In the genomic region with DNA sequence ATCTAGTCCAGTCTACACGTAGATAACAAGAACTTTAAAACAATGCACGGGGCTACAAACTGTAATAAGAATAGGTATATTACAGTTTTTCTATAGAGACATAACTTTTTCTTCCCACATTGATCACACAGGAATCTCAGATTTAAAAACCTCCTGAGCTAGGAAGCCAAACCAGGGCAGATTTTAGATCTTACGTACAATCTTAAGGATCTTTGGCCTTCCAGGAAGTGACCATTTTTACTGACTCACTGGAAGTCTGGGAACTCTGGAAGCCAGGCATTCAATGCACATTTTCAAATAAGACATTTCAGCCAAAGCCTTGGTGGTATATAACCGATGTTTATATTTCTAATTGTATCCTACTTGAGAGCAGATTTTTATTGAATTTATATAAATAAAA, we compare ENCODE assay signal across 6 cellular contexts.
DNase-seq lines count a peak whose midpoint lies in the region; FAIRE-seq and TF ChIP-seq lines count a peak whose summit lies in the region.
"Not testable (repeated sequence)": the region's sequence is repeated elsewhere in the genome, so short reads cannot be mapped to it uniquely, and the experiment has no call there.

No MANE protein-coding gene starts in this region.

- not testable (repeated sequence) for H3K27me3 ChIP-seq in brain microvascular endothelial cell (replicated peaks); endothelial cell of umbilical vein (ENCODE audit: control insufficient read depth in 2 of 2, insufficient read depth in 2 of 2, low read length in 2 of 2); mesenchymal stem cell (ENCODE audit: control insufficient read depth in 1 of 2, insufficient read depth in 1 of 2, low read length in 2 of 2)

- not testable (repeated sequence) for H3K14ac ChIP-seq in mesenchymal stem cell (ENCODE audit: low read length in 2 of 2)

- not testable (repeated sequence) for H3K36me3 ChIP-seq in brain microvascular endothelial cell (replicated peaks); endothelial cell of umbilical vein (ENCODE audit: control insufficient read depth in 2 of 2, extremely low read depth in 1 of 2, insufficient read depth in 2 of 2, low read length in 2 of 2); mesenchymal stem cell (ENCODE audit: control insufficient read depth in 1 of 2, insufficient read depth in 2 of 2, low read depth in 1 of 2, low read length in 2 of 2)

- not testable (repeated sequence) for TF ChIP-seq CTCF in brain microvascular endothelial cell (IDR thresholded peaks at IDR 0.05; ENCODE audit: low read depth, low read length, missing control alignments); endothelial cell of umbilical vein (IDR thresholded peaks at IDR 0.05; ENCODE audit: extremely low read depth in 1 of 2, insufficient read depth in 1 of 2, low read depth in 1 of 2, low read length in 2 of 2)

- not testable (repeated sequence) for H3K9me3 ChIP-seq in endothelial cell of umbilical vein (replicated peaks; ENCODE audit: control insufficient read depth, insufficient read depth, low read length); mesenchymal stem cell (ENCODE audit: control insufficient read depth, low read length)

- not testable (repeated sequence) for H3K4me1 ChIP-seq in endothelial cell of umbilical vein (ENCODE audit: control insufficient read depth, extremely low read depth, insufficient read depth, low read length); mesenchymal stem cell (ENCODE audit: control insufficient read depth, insufficient read depth, low read depth, low read length)

- not testable (repeated sequence) for H3K4me3 ChIP-seq in brain microvascular endothelial cell (ENCODE audit: low read depth, low read length); endothelial cell of umbilical vein (replicated peaks in 1 of 3; ENCODE audit: insufficient read depth in 1 of 3, low read depth in 1 of 3, low read length in 3 of 3); mesenchymal stem cell (ENCODE audit: insufficient read depth in 1 of 2, low read depth in 1 of 2, low read length in 2 of 2)

- peak; percentile 85 for FAIRE-seq in endothelial cell of umbilical vein (lab: Jason Lieb, UNC)

- H4K20me1 ChIP-seq in endothelial cell of umbilical vein (replicated peaks; ENCODE audit: control insufficient read depth, extremely low read depth, insufficient read depth, low read length) = not testable (repeated sequence)

- peak; percentile 38 for DNase-seq in ELR (ENCODE audit: low read depth)
- DNase-seq in M059J (ENCODE audit: low read depth) = peak; percentile 16
- peak; percentile 47 for DNase-seq in brain microvascular endothelial cell
- DNase-seq in endothelial cell of umbilical vein (ENCODE audit: low read depth, low spot score) = peak; percentile 32
- DNase-seq in iris pigment epithelial cell (ENCODE audit: low read depth) = peak; percentile 41
- peak; percentile 20 for DNase-seq in mesenchymal stem cell

- not testable (repeated sequence) for H4K8ac ChIP-seq in mesenchymal stem cell (ENCODE audit: low read length)

- not testable (repeated sequence) for H3K23ac ChIP-seq in mesenchymal stem cell (ENCODE audit: low read length in 2 of 2)

- not testable (repeated sequence) for H2BK5ac ChIP-seq in mesenchymal stem cell (ENCODE audit: low read depth, low read length, poor library complexity, severe bottlenecking)

- not testable (repeated sequence) for H4K91ac ChIP-seq in mesenchymal stem cell (ENCODE audit: low read length)

- H3K79me1 ChIP-seq in mesenchymal stem cell (replicated peaks; ENCODE audit: low read length, poor library complexity, severe bottlenecking) = not testable (repeated sequence)

- CTCF ChIA-PET in endothelial cell of umbilical vein (lab: Charles Lee) = not testable (repeated sequence)

- peak overlapping the region; percentile 11 for H3K4me2 ChIP-seq in endothelial cell of umbilical vein (ENCODE audit: insufficient read depth, low read length)
- not testable (repeated sequence) for H3K4me2 ChIP-seq in mesenchymal stem cell (ENCODE audit: low read length, poor library complexity, severe bottlenecking)

- POLR2A ChIA-PET in endothelial cell of umbilical vein (lab: Charles Lee) = not testable (repeated sequence)

- dilution Hi-C loops in endothelial cell of umbilical vein (cut with MboI; ENCODE audit: extremely low pct_ligation_motif_present, low sequenced_read_pairs) = not testable (repeated sequence)

- not testable (repeated sequence) for H3K18ac ChIP-seq in mesenchymal stem cell (ENCODE audit: low read depth in 1 of 2, low read length in 2 of 2)

- H3K9ac ChIP-seq in endothelial cell of umbilical vein (replicated peaks; ENCODE audit: extremely low read depth, insufficient read depth, low read length); mesenchymal stem cell (ENCODE audit: low read length): not testable (repeated sequence)

- not testable (repeated sequence) for H3K4ac ChIP-seq in mesenchymal stem cell (ENCODE audit: low read depth in 1 of 2, low read length in 2 of 2)

- H2BK12ac ChIP-seq in mesenchymal stem cell (ENCODE audit: low read length in 2 of 2) = not testable (repeated sequence)

- not testable (repeated sequence) for H2BK15ac ChIP-seq in mesenchymal stem cell (ENCODE audit: low read depth, poor library complexity, severe bottlenecking)

- TF ChIP-seq POLR2A in endothelial cell of umbilical vein (IDR thresholded peaks at IDR 0.05; ENCODE audit: low read depth, low read length) = not testable (repeated sequence)

- not testable (repeated sequence) for H2BK120ac ChIP-seq in mesenchymal stem cell (ENCODE audit: low read depth, low read length)

- not testable (repeated sequence) for BruUV-seq in endothelial cell of umbilical vein (replicated peaks; lab: Mats Ljungman, UMichigan)

- not testable (repeated sequence) for H2AFZ ChIP-seq in endothelial cell of umbilical vein (ENCODE audit: low read depth, low read length); mesenchymal stem cell (ENCODE audit: low read depth, low read length)

- not testable (repeated sequence) for H2AK5ac ChIP-seq in mesenchymal stem cell (ENCODE audit: low read length, severe bottlenecking)

- not testable (repeated sequence) for H3K9me1 ChIP-seq in endothelial cell of umbilical vein (replicated peaks; ENCODE audit: control insufficient read depth, extremely low read depth, insufficient read depth, low read length)

- in situ Hi-C loops in brain microvascular endothelial cell (cut with HindIII; ENCODE audit: low pct_ligation_motif_present, low sequenced_read_pairs) = not testable (repeated sequence)

- H3K27ac ChIP-seq in brain microvascular endothelial cell (peak overlapping the region; percentile 27), endothelial cell of umbilical vein (ENCODE audit: insufficient read depth, low read depth, low read length) (peak overlapping the region; percentile 53)
- H3K27ac ChIP-seq in mesenchymal stem cell (ENCODE audit: low read length, poor library complexity, severe bottlenecking) = not testable (repeated sequence)

- intact Hi-C loops in endothelial cell of umbilical vein (cut with micrococcal nuclease) = not testable (repeated sequence)

- not testable (repeated sequence) for H3K79me2 ChIP-seq in endothelial cell of umbilical vein (ENCODE audit: control insufficient read depth, insufficient read depth, low read length)

- WGBS in mesenchymal stem cell = 82% methylated on average over 1 of the region's 4 CpGs

TF ChIP-seq in endothelial cell of umbilical vein, 7 proteins besides CTCF, POLR2A, EP300 and RAD21:
- TF ChIP-seq GATA2 (IDR thresholded peaks at IDR 0.05; ENCODE audit: insufficient read depth, insufficient read length, low read depth, low read length) = peak; percentile 32
